In the genomic region with DNA sequence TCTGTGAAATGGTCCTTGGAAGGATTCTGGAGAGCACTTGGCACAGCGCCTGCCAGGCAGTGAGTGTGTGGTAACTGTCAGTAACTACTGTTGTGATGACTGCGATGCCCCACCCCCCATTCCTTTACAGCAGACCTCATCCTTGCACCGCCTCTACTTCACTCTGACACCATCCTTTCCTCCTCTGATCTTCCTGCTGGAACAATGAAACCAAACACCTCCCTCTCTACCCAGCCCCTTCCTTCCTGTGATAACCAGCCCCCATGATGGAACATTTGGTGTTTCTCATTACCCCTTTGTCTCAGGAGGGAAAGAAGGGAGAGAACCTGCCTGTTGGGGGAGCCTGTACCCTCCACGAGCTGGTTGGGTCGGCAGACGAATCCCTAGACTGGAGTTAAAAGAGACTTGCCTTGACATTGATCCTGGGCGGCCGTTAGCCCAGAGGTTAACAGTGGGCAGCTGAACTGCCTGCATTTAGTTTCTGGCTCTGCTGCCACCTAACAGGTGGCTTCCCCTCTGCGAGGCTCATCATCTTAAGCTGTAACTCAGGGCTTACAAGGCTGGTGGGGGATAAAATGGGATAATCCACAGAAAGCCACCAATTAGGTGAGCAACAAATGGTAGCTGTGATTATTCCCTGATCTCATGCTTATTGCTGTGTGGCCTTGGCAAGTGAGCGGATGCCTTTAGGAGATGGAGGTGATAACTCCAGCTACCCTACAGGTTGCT, we compare ENCODE assay signal across 1 cellular context.
TF ChIP-seq lines count a peak whose summit lies in the region.

No MANE protein-coding gene starts in this region.

TF ChIP-seq in GM23338, 12 proteins besides CTCF, POLR2A, EP300 and RAD21 (continued from another document):
- TF ChIP-seq, protein P1, sequence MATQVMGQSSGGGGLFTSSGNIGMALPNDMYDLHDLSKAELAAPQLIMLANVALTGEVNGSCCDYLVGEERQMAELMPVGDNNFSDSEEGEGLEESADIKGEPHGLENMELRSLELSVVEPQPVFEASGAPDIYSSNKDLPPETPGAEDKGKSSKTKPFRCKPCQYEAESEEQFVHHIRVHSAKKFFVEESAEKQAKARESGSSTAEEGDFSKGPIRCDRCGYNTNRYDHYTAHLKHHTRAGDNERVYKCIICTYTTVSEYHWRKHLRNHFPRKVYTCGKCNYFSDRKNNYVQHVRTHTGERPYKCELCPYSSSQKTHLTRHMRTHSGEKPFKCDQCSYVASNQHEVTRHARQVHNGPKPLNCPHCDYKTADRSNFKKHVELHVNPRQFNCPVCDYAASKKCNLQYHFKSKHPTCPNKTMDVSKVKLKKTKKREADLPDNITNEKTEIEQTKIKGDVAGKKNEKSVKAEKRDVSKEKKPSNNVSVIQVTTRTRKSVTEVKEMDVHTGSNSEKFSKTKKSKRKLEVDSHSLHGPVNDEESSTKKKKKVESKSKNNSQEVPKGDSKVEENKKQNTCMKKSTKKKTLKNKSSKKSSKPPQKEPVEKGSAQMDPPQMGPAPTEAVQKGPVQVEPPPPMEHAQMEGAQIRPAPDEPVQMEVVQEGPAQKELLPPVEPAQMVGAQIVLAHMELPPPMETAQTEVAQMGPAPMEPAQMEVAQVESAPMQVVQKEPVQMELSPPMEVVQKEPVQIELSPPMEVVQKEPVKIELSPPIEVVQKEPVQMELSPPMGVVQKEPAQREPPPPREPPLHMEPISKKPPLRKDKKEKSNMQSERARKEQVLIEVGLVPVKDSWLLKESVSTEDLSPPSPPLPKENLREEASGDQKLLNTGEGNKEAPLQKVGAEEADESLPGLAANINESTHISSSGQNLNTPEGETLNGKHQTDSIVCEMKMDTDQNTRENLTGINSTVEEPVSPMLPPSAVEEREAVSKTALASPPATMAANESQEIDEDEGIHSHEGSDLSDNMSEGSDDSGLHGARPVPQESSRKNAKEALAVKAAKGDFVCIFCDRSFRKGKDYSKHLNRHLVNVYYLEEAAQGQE (IDR thresholded peaks at IDR 0.05; ENCODE audit: unreplicated experiment), result no peak
- TF ChIP-seq EZH2phosphoT487 (IDR thresholded peaks at IDR 0.05; ENCODE audit: unreplicated experiment), result no peak
- no peak for TF ChIP-seq ZNF331 (CRISPR knock-in tag; IDR thresholded peaks at IDR 0.05; ENCODE audit: low read depth)
